In the genomic region with DNA sequence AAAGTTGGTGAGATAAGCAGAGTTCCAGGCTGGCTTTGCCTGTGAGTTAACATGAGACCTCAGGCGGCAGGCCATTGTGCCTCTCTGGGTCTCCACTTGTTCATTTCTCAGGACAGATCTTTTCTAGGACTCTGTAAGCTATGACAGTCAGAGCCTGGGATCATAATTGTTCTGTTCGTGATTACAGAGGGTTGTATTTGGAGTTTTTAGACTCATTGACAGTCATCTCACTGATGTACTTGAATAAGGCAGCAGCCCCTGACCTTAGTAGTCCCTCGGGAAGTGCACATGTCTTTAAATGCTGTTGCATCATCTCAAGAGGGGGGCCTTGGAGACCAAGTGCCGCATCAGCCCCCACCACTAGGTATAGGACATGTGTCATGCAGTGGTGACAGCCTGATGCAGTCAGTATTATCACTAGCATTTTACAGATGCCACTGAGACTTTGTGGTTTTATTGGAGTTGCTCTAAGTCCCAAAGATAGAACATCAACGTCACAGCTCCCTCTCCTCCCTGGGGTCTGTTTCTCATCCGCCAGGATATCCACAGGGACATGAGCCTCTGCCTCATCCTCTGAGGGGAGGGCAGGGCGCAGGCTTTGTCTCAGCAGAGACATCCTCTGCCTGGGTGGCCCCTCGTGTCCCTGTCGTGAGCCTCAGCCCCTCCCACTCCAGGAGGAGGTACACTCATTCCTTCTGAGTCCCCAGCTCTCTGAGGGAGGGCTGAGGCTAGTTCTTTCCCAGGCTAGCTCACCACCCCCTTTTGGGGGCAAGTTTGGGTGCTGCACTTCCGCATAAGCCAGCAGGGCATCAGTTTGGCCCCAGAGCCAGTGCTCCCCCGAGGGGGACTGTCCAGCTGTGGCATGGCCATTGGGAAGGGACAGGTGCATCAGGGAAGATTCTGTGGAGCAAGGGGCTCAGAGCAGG, we compare ENCODE assay signal across 12 cellular contexts. TPM values are rescaled to one million over a fixed set of nuclear protein-coding genes. Genes with fewer than 3 reads are reported as not detected.
DNase-seq lines count a peak whose midpoint lies in the region; ATAC-seq and TF ChIP-seq lines count a peak whose summit lies in the region.
"Had no signal": no experiment of that assay in that cellular context is flagged by ENCODE, and none has a peak within 500 bp of the region (broad histone marks: within the 10 kb centered on the region; RNA-seq: fewer than 3 reads in every experiment).

No MANE protein-coding gene starts in this region.

- no peak overlapping the region for H2BK120ac ChIP-seq in mesendoderm (ENCODE audit: low read depth, low read length)

- H3K27me3 ChIP-seq in left ventricle myocardium inferior (ENCODE audit: low read depth) (peaks cover 26% of the 10 kb centered on the region), mesendoderm (ENCODE audit: insufficient read depth, low read length, poor library complexity) (no peaks in the 10 kb centered on the region)
- H3K27me3 ChIP-seq: pancreas had no signal

- no peak overlapping the region for H3K4ac ChIP-seq in mesendoderm (ENCODE audit: low read depth, low read length)

- DNase-seq in Right ventricle myocardium inferior (ENCODE audit: missing footprints) (no peak), left ventricle myocardium inferior (no peak), mesendoderm (peak; percentile 31), ureter (ENCODE audit: low spot score) (no peak), DMS53 (lab: John Stamatoyannopoulos, UW) (no peak), RPMI8226 (no peak), mucosa of gallbladder (ENCODE audit: low spot score) (no peak)
- DNase-seq: activated effector memory CD4-positive, alpha-beta T cell treated with Interleukin-2 at 50 U/mL for 16 hours; foreskin melanocyte; MM.1S; pancreas had no signal

- H2BK5ac ChIP-seq in mesendoderm (ENCODE audit: low read length) = no peak overlapping the region

- H3K36me3 Mint-ChIP-seq in brain = peaks cover 16% of the 10 kb centered on the region

- peaks cover 0 to 6% (median 4%) of the 10 kb centered on the region in 5 experiments for H3K9me3 Mint-ChIP-seq in brain

- no peaks in the 10 kb centered on the region for H3K27me3 Mint-ChIP-seq in brain

- H3K4me2 ChIP-seq in mesendoderm (ENCODE audit: low read length) = no peak overlapping the region

- H3K56ac ChIP-seq in mesendoderm (ENCODE audit: low read length) = no peak overlapping the region

- peaks cover 34% of the 10 kb centered on the region for H3K79me1 ChIP-seq in mesendoderm (ENCODE audit: low read length)

- H3K9ac ChIP-seq in mesendoderm (ENCODE audit: low read length) = no peak overlapping the region

- H3K4me1 ChIP-seq in left ventricle myocardium inferior = no peaks in the 10 kb centered on the region
- H3K4me1 ChIP-seq in mesendoderm (ENCODE audit: control insufficient read depth, low read depth, low read length) = no peaks in the 10 kb centered on the region
- H3K4me1 ChIP-seq: pancreas had no signal

- H4K8ac ChIP-seq in mesendoderm (ENCODE audit: low read depth, low read length) = no peak overlapping the region

- H3K18ac ChIP-seq in mesendoderm (ENCODE audit: low read length) = no peak overlapping the region

- no peak overlapping the region for H3K23ac ChIP-seq in mesendoderm (ENCODE audit: low read length)

- H3K4me3 ChIP-seq in left ventricle myocardium inferior (no peak overlapping the region), mesendoderm (ENCODE audit: low read length) (no peak overlapping the region)
- H3K4me3 ChIP-seq: pancreas had no signal

- H3K27ac ChIP-seq in left ventricle myocardium inferior (replicated peaks) (no peak overlapping the region), mesendoderm (ENCODE audit: low read depth, low read length) (no peak overlapping the region)
- H3K27ac ChIP-seq: pancreas had no signal

- WGBS in mesendoderm (ENCODE audit: extremely low coverage, insufficient coverage, low lambda C conversion rate) = no CpG with 5 or more reads among the region's 11 CpGs

- H3K9me3 ChIP-seq in left ventricle myocardium inferior (replicated peaks) = no peaks in the 10 kb centered on the region
- H3K9me3 ChIP-seq: pancreas had no signal

- intact Hi-C loops in Right ventricle myocardium inferior (cut with DNase I) = no loop called here
- intact Hi-C loops in left ventricle myocardium inferior (cut with micrococcal nuclease) = no loop called here

- no peak overlapping the region for H2AK5ac ChIP-seq in mesendoderm (ENCODE audit: low read length)

- no peaks in the 10 kb centered on the region for H3K36me3 ChIP-seq in left ventricle myocardium inferior
- H3K36me3 ChIP-seq in mesendoderm (ENCODE audit: control insufficient read depth, insufficient read depth, low read length) = no peaks in the 10 kb centered on the region
- H3K36me3 ChIP-seq: pancreas had no signal

- peaks cover 74% of the 10 kb centered on the region for H3K4me1 Mint-ChIP-seq in brain

- TF ChIP-seq CTCF in left ventricle myocardium inferior (IDR thresholded peaks at IDR 0.05; ENCODE audit: borderline replicate concordance) (no peak), brain (conservative IDR thresholded peaks at IDR 0.05) (no peak)

- H3K27ac Mint-ChIP-seq in brain = peak overlapping the region in 4 of 5 experiments; percentile 2 to 74 (median 42)

- H4K5ac ChIP-seq in mesendoderm (ENCODE audit: low read length) = no peak overlapping the region

- ATAC-seq in Right ventricle myocardium inferior = peak; percentile 49
- ATAC-seq: pancreas had no signal

- no peak overlapping the region for H3K4me3 Mint-ChIP-seq in brain

- no peak overlapping the region for H2BK15ac ChIP-seq in mesendoderm (replicated peaks; ENCODE audit: low read depth)

- H3K79me2 ChIP-seq in mesendoderm (ENCODE audit: control insufficient read depth, insufficient read depth, low read length) = peaks cover 46% of the 10 kb centered on the region

RNA-seq across cellular contexts. Expression of gene GLI2, which starts 14.1 kb away (rescaled TPM):
- total RNA-seq in Right ventricle myocardium inferior = 2.2 TPM
- total RNA-seq in left ventricle myocardium inferior = 2.4 TPM
- polyA plus RNA-seq in brain (ENCODE audit: insufficient read depth, low read depth, low replicate concordance) = 0.37 TPM
- 23.2 TPM for polyA plus RNA-seq in mesendoderm (2013, experiment 1 of 2)
- 23.4 TPM for polyA plus RNA-seq in mesendoderm (2013, experiment 2 of 2)
- total RNA-seq in ureter = 9.8 TPM
- total RNA-seq in mucosa of gallbladder = 9.2 TPM
